ENCODE assay signal across 11 cellular contexts in the genomic region with DNA sequence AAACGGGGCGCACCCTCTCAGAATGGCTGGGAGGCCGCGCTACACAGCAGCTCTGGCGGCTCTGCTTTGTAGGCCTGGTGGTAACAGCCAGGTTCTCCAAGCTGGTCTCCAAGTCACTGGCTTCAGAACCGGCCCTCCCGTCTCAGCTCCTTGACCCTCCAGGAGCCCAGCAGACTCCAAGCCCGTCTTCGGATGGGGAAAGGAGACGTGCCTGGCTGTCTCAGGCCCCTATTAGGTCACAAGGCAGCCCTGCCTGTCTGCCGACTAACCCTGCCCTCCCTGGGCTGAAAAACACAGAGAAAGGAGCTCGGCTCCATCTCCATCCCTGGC. TPM values are rescaled to one million over a fixed set of nuclear protein-coding genes. Genes with fewer than 3 reads are reported as not detected.
DNase-seq lines count a peak whose midpoint lies in the region; ATAC-seq, FAIRE-seq and TF ChIP-seq lines count a peak whose summit lies in the region.
"Had no signal": no experiment of that assay in that cellular context is flagged by ENCODE, and none has a peak within 500 bp of the region (broad histone marks: within the 10 kb centered on the region; RNA-seq: fewer than 3 reads in every experiment).

No MANE protein-coding gene starts in this region.

- POLR2A ChIA-PET in activated naive CD8-positive, alpha-beta T cell treated with anti-CD3 and anti-CD28 coated beads, Interleukin-2, amount 10 ng/mL, durations not matched to agents 7 days and 5 days (lab: Charles Lee): interaction anchor here (0.6 to 4.0 kb wide), 2 partner anchors 13 to 145 kb away, joined by 4 to 17 read pairs; partner anchors contain the start of gene NTMT1

- ATAC-seq in stimulated activated naive CD8-positive, alpha-beta T cell treated with anti-CD3 and anti-CD28 coated beads, Interleukin-15, Interleukin-2, amounts not matched to agents 100 U/mL and 50 U/mL, for 24 hours: no peak
- no peak for ATAC-seq in activated naive CD8-positive, alpha-beta T cell treated with anti-CD3 and anti-CD28 coated beads, Interleukin-2, amount 10 ng/mL, durations not matched to agents 7 days and 5 days (ENCODE audit: low read depth)

- H3K4me1 Mint-ChIP-seq in stimulated activated naive CD8-positive, alpha-beta T cell treated with anti-CD3 and anti-CD28 coated beads, Interleukin-15, Interleukin-2, amounts not matched to agents 100 ng/mL and 50 ng/mL, for 24 hours (ENCODE audit: low read depth): peaks cover 17% of the 10 kb centered on the region
- H3K4me1 Mint-ChIP-seq in activated naive CD8-positive, alpha-beta T cell treated with anti-CD3 and anti-CD28 coated beads, Interleukin-2, amount 10 ng/mL, durations not matched to agents 7 days and 5 days: peaks cover 12% of the 10 kb centered on the region
- H3K4me1 Mint-ChIP-seq in type B pancreatic cell (ENCODE audit: unreplicated experiment): peaks cover 10% of the 10 kb centered on the region

- no peak overlapping the region for H3K4me3 ChIP-seq in kidney (ENCODE audit: low read length in 2 of 2)

- no peak overlapping the region for H3K27ac Mint-ChIP-seq in stimulated activated naive CD8-positive, alpha-beta T cell treated with anti-CD3 and anti-CD28 coated beads, Interleukin-15, Interleukin-2, amounts not matched to agents 100 ng/mL and 50 ng/mL, for 24 hours
- H3K27ac Mint-ChIP-seq in activated naive CD8-positive, alpha-beta T cell treated with anti-CD3 and anti-CD28 coated beads, Interleukin-2, amount 10 ng/mL, durations not matched to agents 7 days and 5 days: peak overlapping the region; percentile 30
- no peak overlapping the region for H3K27ac Mint-ChIP-seq in type B pancreatic cell

- H3K4me1 ChIP-seq in kidney (ENCODE audit: control insufficient read depth in 1 of 2, insufficient read depth in 1 of 2, low read depth in 1 of 2, low read length in 2 of 2): peaks cover 8 to 28% of the 10 kb centered on the region in 2 donors

- TF ChIP-seq CTCF in kidney (IDR thresholded peaks at IDR 0.05; ENCODE audit: borderline replicate concordance, extremely low read depth, insufficient read depth) (no peak), type B pancreatic cell (conservative IDR thresholded peaks at IDR 0.05) (no peak)

- H3K36me3 ChIP-seq in kidney (ENCODE audit: control insufficient read depth in 1 of 2, insufficient read depth in 2 of 2, low read length in 2 of 2): peaks cover 23 to 39% of the 10 kb centered on the region in 2 donors

- H3K27me3 Mint-ChIP-seq in stimulated activated naive CD8-positive, alpha-beta T cell treated with anti-CD3 and anti-CD28 coated beads, Interleukin-15, Interleukin-2, amounts not matched to agents 100 ng/mL and 50 ng/mL, for 24 hours: no peaks in the 10 kb centered on the region
- H3K27me3 Mint-ChIP-seq in activated naive CD8-positive, alpha-beta T cell treated with anti-CD3 and anti-CD28 coated beads, Interleukin-2, amount 10 ng/mL, durations not matched to agents 7 days and 5 days: no peaks in the 10 kb centered on the region
- H3K27me3 Mint-ChIP-seq in type B pancreatic cell: no peaks in the 10 kb centered on the region

- peaks cover 25% of the 10 kb centered on the region for H3K36me3 Mint-ChIP-seq in stimulated activated naive CD8-positive, alpha-beta T cell treated with anti-CD3 and anti-CD28 coated beads, Interleukin-15, Interleukin-2, amounts not matched to agents 100 ng/mL and 50 ng/mL, for 24 hours (ENCODE audit: low read depth)
- H3K36me3 Mint-ChIP-seq in activated naive CD8-positive, alpha-beta T cell treated with anti-CD3 and anti-CD28 coated beads, Interleukin-2, amount 10 ng/mL, durations not matched to agents 7 days and 5 days: peaks cover 5% of the 10 kb centered on the region
- H3K36me3 Mint-ChIP-seq in type B pancreatic cell: peaks cover 4% of the 10 kb centered on the region

- intact Hi-C loops in kidney (cut with DNase I): loop anchor here (10.0 kb wide), 1 partner anchor 145 kb away; no protein-coding TSS in a partner anchor

- no peak overlapping the region for H3K9ac ChIP-seq in kidney (ENCODE audit: low read length in 2 of 2)

- no peak for DNase-seq in stimulated activated naive CD8-positive, alpha-beta T cell treated with anti-CD3 and anti-CD28 coated beads, Interleukin-15, Interleukin-2, amounts not matched to agents 100 U/mL and 50 U/mL, for 24 hours
- DNase-seq in activated naive CD8-positive, alpha-beta T cell treated with anti-CD3 and anti-CD28 coated beads, Interleukin-2, amount 10 ng/mL, durations not matched to agents 7 days and 5 days: no peak
- DNase-seq in kidney: no peak
- DNase-seq in type B pancreatic cell (ENCODE audit: extremely low spot score, unreplicated experiment): no peak
- DNase-seq in NOMO-1 treated with DMSO at 0.1 percent for 48 hours (lab: John Stamatoyannopoulos, UW; ENCODE audit: unreplicated experiment): no peak
- no peak for DNase-seq in NCI-H1105 treated with DMSO at 0.1 percent for 48 hours (lab: John Stamatoyannopoulos, UW)
- no peak for DNase-seq in GM19238 (ENCODE audit: insufficient read length, low spot score)

- peak overlapping the region; percentile 39 to 52 for H3K27ac ChIP-seq in kidney (ENCODE audit: low read depth in 2 of 2, low read length in 2 of 2)

- H3K9me3 ChIP-seq in kidney (ENCODE audit: control insufficient read depth in 1 of 2, low read length in 2 of 2): no peaks in the 10 kb centered on the region

- no peak for FAIRE-seq in kidney (lab: Jason Lieb, UNC)

- H3K4me3 Mint-ChIP-seq in stimulated activated naive CD8-positive, alpha-beta T cell treated with anti-CD3 and anti-CD28 coated beads, Interleukin-15, Interleukin-2, amounts not matched to agents 100 ng/mL and 50 ng/mL, for 24 hours: peak overlapping the region; percentile 89
- H3K4me3 Mint-ChIP-seq in activated naive CD8-positive, alpha-beta T cell treated with anti-CD3 and anti-CD28 coated beads, Interleukin-2, amount 10 ng/mL, durations not matched to agents 7 days and 5 days: peak overlapping the region; percentile 87
- H3K4me3 Mint-ChIP-seq in type B pancreatic cell: peak overlapping the region; percentile 88

- no peaks in the 10 kb centered on the region for H3K9me3 Mint-ChIP-seq in stimulated activated naive CD8-positive, alpha-beta T cell treated with anti-CD3 and anti-CD28 coated beads, Interleukin-15, Interleukin-2, amounts not matched to agents 100 ng/mL and 50 ng/mL, for 24 hours
- no peaks in the 10 kb centered on the region for H3K9me3 Mint-ChIP-seq in activated naive CD8-positive, alpha-beta T cell treated with anti-CD3 and anti-CD28 coated beads, Interleukin-2, amount 10 ng/mL, durations not matched to agents 7 days and 5 days
- H3K9me3 Mint-ChIP-seq in type B pancreatic cell: no peaks in the 10 kb centered on the region

RNA-seq across cellular contexts. Expression of gene ASB6, which starts 2.2 kb away (rescaled TPM):
- 10 to 100 TPM; 27.8 to 29.0 TPM for total RNA-seq in activated naive CD8-positive, alpha-beta T cell treated with anti-CD3 and anti-CD28 coated beads, Interleukin-2, amount 10 ng/mL, durations not matched to agents 7 days and 5 days
- total RNA-seq in kidney (22.5 TPM), type B pancreatic cell (ENCODE audit: low replicate concordance) (20.7 and 22.4 TPM in 2 replicates)
- 18.1 TPM for polyA plus RNA-seq in kidney (ENCODE audit: insufficient read depth, low read depth, low replicate concordance)

RNA-seq across cellular contexts. Expression of gene NTMT1, which starts 13.8 kb away (rescaled TPM):
- 10 to 100 TPM; 30.1 to 34.9 TPM for total RNA-seq in activated naive CD8-positive, alpha-beta T cell treated with anti-CD3 and anti-CD28 coated beads, Interleukin-2, amount 10 ng/mL, durations not matched to agents 7 days and 5 days
- total RNA-seq in kidney (32.6 TPM), type B pancreatic cell (ENCODE audit: low replicate concordance) (31.4 and 33.5 TPM in 2 replicates)
- 61.2 TPM for polyA plus RNA-seq in kidney (ENCODE audit: insufficient read depth, low read depth, low replicate concordance)

RNA-seq across cellular contexts. Expression of gene C9orf50, which starts 18.8 kb away (rescaled TPM):
- not detected for total RNA-seq in activated naive CD8-positive, alpha-beta T cell treated with anti-CD3 and anti-CD28 coated beads, Interleukin-2, amount 10 ng/mL, durations not matched to agents 7 days and 5 days
- total RNA-seq in kidney: 1.1 TPM
- polyA plus RNA-seq in kidney (ENCODE audit: insufficient read depth, low read depth, low replicate concordance): 2.8 TPM
- not detected in 2 replicates for total RNA-seq in type B pancreatic cell (ENCODE audit: low replicate concordance)
- total RNA-seq: endothelial cell of umbilical vein, LHCN-M2, RPMI7951 had no signal
- polyA plus RNA-seq: endothelial cell of umbilical vein had no signal

RNA-seq across cellular contexts. Expression of gene PRRX2, which starts 25.7 kb away (rescaled TPM):
- total RNA-seq in activated naive CD8-positive, alpha-beta T cell treated with anti-CD3 and anti-CD28 coated beads, Interleukin-2, amount 10 ng/mL, durations not matched to agents 7 days and 5 days: not detected
- total RNA-seq in kidney (1.8 TPM), type B pancreatic cell (ENCODE audit: low replicate concordance) (0.50 and 20.8 TPM in 2 replicates)
- polyA plus RNA-seq in kidney (ENCODE audit: insufficient read depth, low read depth, low replicate concordance): 2.3 TPM
- total RNA-seq: LHCN-M2, RPMI7951 had no signal
